Comparison of ENCODE assay signal across 14 cellular contexts in genomic region chr17:9054146-9054545, GRCh38.
"Had no signal": no experiment of that assay in that cellular context is flagged by ENCODE, and none has a peak within 500 bp of the region (broad histone marks: within the 10 kb centered on the region; RNA-seq: fewer than 3 reads in every experiment).

No MANE protein-coding gene starts in this region.

- FAIRE-seq: islet of Langerhans had no signal

- H3K4me3 ChIP-seq: left lung, sigmoid colon, suprapubic skin, upper lobe of left lung had no signal

- ATAC-seq: left lung; natural killer cell treated with Interleukin-12 subunit alpha and Interleukin-12 subunit beta and Interleukin-15 and Interleukin-18, amount 100 ng/mL, for 72 hours had no signal

- H3K27me3 ChIP-seq: left lung, sigmoid colon, suprapubic skin, upper lobe of left lung had no signal

- DNase-seq: activated CD4-positive, alpha-beta memory T cell treated with anti-CD3 and anti-CD28 coated beads for 36 hours; activated CD8-positive, alpha-beta memory T cell treated with anti-CD3 and anti-CD28 coated beads, Interleukin-2, amount 50 U/mL, for 4 hours; activated naive CD4-positive, alpha-beta T cell treated with Interleukin-2 at 50 U/mL for 16 hours; hippocampal formation; left lung; sigmoid colon; stimulated activated CD4-positive, alpha-beta T cell treated with anti-CD3 and anti-CD28 coated beads, Interleukin-12 subunit alpha, Interleukin-12 subunit beta, amount 100 ng/mL, for 4 hours; stimulated activated naive CD4-positive, alpha-beta T cell treated with Interleukin-2 at 50 U/mL for 16 hours; T1000; upper lobe of left lung had no signal

- H3K27ac ChIP-seq: epithelial cell of prostate, left lung, sigmoid colon, suprapubic skin, upper lobe of left lung had no signal

- H3K36me3 ChIP-seq: left lung, sigmoid colon, suprapubic skin, upper lobe of left lung had no signal

- H3K9me3 ChIP-seq: left lung, sigmoid colon, suprapubic skin, upper lobe of left lung had no signal

- H3K4me1 ChIP-seq: left lung had no signal
